Comparison of ENCODE assay signal across 10 cellular contexts in the genomic region with DNA sequence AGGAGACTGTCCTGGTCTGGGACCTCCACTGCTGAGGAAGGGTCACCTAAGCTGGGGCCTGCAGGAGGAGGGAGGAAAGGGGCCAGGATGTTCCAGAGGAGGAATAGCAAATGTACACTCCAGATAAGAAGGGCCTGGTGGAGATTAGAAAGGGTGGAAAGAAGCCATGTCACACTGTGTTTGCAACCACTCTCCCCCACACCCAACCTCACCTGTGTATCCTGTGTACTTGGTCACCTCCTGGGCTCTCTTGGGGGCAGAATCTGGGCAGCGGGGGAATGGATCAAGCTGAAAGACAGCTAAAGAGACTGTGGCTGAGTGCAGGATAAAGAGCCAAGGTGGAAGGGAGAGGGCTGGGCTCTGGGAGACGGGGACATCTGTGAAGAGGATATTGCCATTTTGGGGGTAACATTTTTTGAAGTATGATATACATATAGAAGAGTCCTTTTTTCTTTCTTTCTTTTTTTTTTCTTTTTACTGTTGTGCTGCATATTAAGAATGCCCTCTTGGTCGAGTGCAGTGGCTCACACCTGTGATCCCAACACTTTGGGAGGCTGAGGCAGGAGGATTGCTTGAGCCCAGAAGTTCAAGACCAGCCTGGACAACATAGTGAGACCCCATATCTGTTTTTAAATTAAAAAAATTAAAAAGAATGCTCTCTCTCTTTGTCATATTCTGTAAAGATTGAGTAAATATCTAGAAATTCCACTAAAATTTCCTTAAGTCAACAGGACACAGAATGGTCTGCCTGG. TPM values are rescaled to one million over a fixed set of nuclear protein-coding genes. Genes with fewer than 3 reads are reported as not detected.
DNase-seq lines count a peak whose midpoint lies in the region; ATAC-seq and TF ChIP-seq lines count a peak whose summit lies in the region.
"Had no signal": no experiment of that assay in that cellular context is flagged by ENCODE, and none has a peak within 500 bp of the region (broad histone marks: within the 10 kb centered on the region; RNA-seq: fewer than 3 reads in every experiment).

No MANE protein-coding gene starts in this region.

- H3K27me3 ChIP-seq in BLaER1 treated with 17β-estradiol and CSF1 and Interleukin-3, amounts not matched to agents 10 nM and 100 nM: no peaks in the 10 kb centered on the region
- H3K27me3 ChIP-seq: ovary had no signal

- DNase-seq in NCI-H146 (lab: John Stamatoyannopoulos, UW): peak; percentile 67
- DNase-seq in epithelial cell of prostate (ENCODE audit: low read depth, low spot score): no peak
- DNase-seq in omental fat pad (ENCODE audit: low spot score): no peak
- DNase-seq in NCI-H2196 treated with DMSO at 0.1 percent for 48 hours (lab: John Stamatoyannopoulos, UW; ENCODE audit: unreplicated experiment): no peak
- no peak for DNase-seq in NK-92 treated with Interleukin-12 subunit alpha and Interleukin-12 subunit beta, amount 100 ng/mL, for 24 hours (lab: John Stamatoyannopoulos, UW)
- DNase-seq: NCI-H226, ovary had no signal

- peak overlapping the region in 10 of 11 experiments; percentile 76 to 97 (median 96); a peak in 19 of 22 replicates for H3K27ac ChIP-seq in BLaER1 treated with 17β-estradiol and CSF1 and Interleukin-3, amounts not matched to agents 10 nM and 100 nM
- H3K27ac ChIP-seq in epithelial cell of prostate: peak overlapping the region; percentile 93

- no peak overlapping the region for H3K4me3 ChIP-seq in BLaER1 treated with 17β-estradiol and CSF1 and Interleukin-3, amounts not matched to agents 10 nM and 100 nM
- H3K4me3 ChIP-seq: ovary had no signal

- peak overlapping the region; percentile 88 to 97 (median 95) for H3K4me2 ChIP-seq in BLaER1 treated with 17β-estradiol and CSF1 and Interleukin-3, amounts not matched to agents 10 nM and 100 nM

- no peaks in the 10 kb centered on the region for H3K9me3 ChIP-seq in BLaER1 treated with 17β-estradiol and CSF1 and Interleukin-3, amounts not matched to agents 10 nM and 100 nM (replicated peaks in 1 of 11)
- H3K9me3 ChIP-seq: ovary had no signal

- no peak for TF ChIP-seq CTCF in omental fat pad (IDR thresholded peaks at IDR 0.05)

- peak; percentile 0 for ATAC-seq in omental fat pad (ENCODE audit: low FRiP score)
- ATAC-seq in GM21528 (IDR thresholded peaks at IDR 0.05; ENCODE audit: low FRiP score, unreplicated experiment): no peak
- ATAC-seq in GM18909 (IDR thresholded peaks at IDR 0.05; ENCODE audit: poor library complexity, unreplicated experiment): no peak

- H3K36me3 ChIP-seq in BLaER1 treated with 17β-estradiol and CSF1 and Interleukin-3, amounts not matched to agents 10 nM and 100 nM: no peaks in the 10 kb centered on the region
- H3K36me3 ChIP-seq: ovary had no signal

- peak overlapping the region; percentile 40 to 95 (median 89); a peak in 14 of 22 replicates for H3K9ac ChIP-seq in BLaER1 treated with 17β-estradiol and CSF1 and Interleukin-3, amounts not matched to agents 10 nM and 100 nM

- H4K20me1 ChIP-seq in BLaER1 treated with 17β-estradiol and CSF1 and Interleukin-3, amounts not matched to agents 10 nM and 100 nM: no peaks in the 10 kb centered on the region

- peaks cover 63 to 71% (median 67%) of the 10 kb centered on the region in 10 experiments for H3K4me1 ChIP-seq in BLaER1 treated with 17β-estradiol and CSF1 and Interleukin-3, amounts not matched to agents 10 nM and 100 nM

RNA-seq across cellular contexts. Expression of gene SH2D6, which starts 3.4 kb away (rescaled TPM):
- total RNA-seq in omental fat pad: not detected

RNA-seq across cellular contexts. Expression of gene CAPG, which starts 11.7 kb away (rescaled TPM):
- 100 to 1,000 TPM in 2 of 4 donors, 10 to 100 TPM in 2; 32.3 to 190 (median 99.5) TPM for total RNA-seq in omental fat pad
